ENCODE assay signal across 12 cellular contexts in the genomic region with DNA sequence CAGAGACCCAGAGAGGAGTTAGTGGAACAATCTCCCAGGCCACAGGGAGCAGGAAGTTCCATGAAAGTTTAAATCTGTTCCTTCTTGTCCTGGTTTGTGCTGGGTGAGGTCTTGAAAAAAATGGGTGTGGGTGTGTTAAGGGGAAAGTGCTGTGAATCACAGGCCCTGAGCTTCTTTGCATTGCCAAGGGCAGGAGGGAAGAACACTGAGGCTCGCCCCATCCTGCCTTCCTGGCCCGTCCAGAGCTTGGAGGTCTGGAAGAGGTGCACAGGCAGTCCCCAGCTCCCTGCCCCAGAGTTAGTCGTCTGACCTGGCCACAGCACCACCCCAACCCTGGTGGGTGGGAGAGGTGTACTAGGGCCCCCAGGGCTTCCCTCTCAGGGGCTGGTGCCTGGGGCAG. TPM values are rescaled to one million over a fixed set of nuclear protein-coding genes. Genes with fewer than 3 reads are reported as not detected.
DNase-seq lines count a peak whose midpoint lies in the region; FAIRE-seq and TF ChIP-seq lines count a peak whose summit lies in the region.
"Had no signal": no experiment of that assay in that cellular context is flagged by ENCODE, and none has a peak within 500 bp of the region (broad histone marks: within the 10 kb centered on the region; RNA-seq: fewer than 3 reads in every experiment).

No MANE protein-coding gene starts in this region.

- H3K4me3 ChIP-seq in brain microvascular endothelial cell (ENCODE audit: low read depth, low read length) (peak overlapping the region; percentile 83), keratinocyte (ENCODE audit: control insufficient read depth in 2 of 3, extremely low read depth in 1 of 3, insufficient read depth in 2 of 3, low read depth in 1 of 3, low read length in 3 of 3) (peak overlapping the region; percentile 47 to 93 (median 90)), transverse colon (no peak overlapping the region)

- 51% methylated on average over 3 of the region's 3 CpGs; no CpG with 5 or more reads in 1 of the 2 donors for WGBS in transverse colon (ENCODE audit: low coverage in 1 of 2), 2 donors

- H3K9me1 ChIP-seq in keratinocyte (ENCODE audit: control insufficient read depth, extremely low read depth, insufficient read depth, low read length) = no peaks in the 10 kb centered on the region

- H3K9me3 ChIP-seq in keratinocyte (ENCODE audit: control insufficient read depth, low read depth, low read length) (no peaks in the 10 kb centered on the region), transverse colon (no peaks in the 10 kb centered on the region)

- peak overlapping the region; percentile 94 for H3K4me2 ChIP-seq in keratinocyte (ENCODE audit: control insufficient read depth, extremely low read depth, insufficient read depth, low read depth, low read length)

- TF ChIP-seq POLR2A in transverse colon (IDR thresholded peaks at IDR 0.05) = peak; percentile 26

- DNase-seq in HPDE6-E6E7 (ENCODE audit: extremely low spot score) (peak; percentile 87), brain microvascular endothelial cell (no peak), keratinocyte (ENCODE audit: low read depth, low spot score) (peak; percentile 79), transverse colon (peak; percentile 72), NCI-H2196 treated with DMSO at 0.1 percent for 48 hours (lab: John Stamatoyannopoulos, UW; ENCODE audit: unreplicated experiment) (no peak), HTR-8/SVneo (ENCODE audit: insufficient read length, low spot score) (no peak)
- DNase-seq in activated CD4-positive, CD25-positive, alpha-beta regulatory T cell treated with anti-CD3 and anti-CD28 coated beads, Interleukin-2, amount 50 U/mL, for 72 hours = no peak
- DNase-seq: activated CD8-positive, alpha-beta memory T cell treated with anti-CD3 and anti-CD28 coated beads for 24 hours; DMS79 treated with DMSO at 0.1 percent for 48 hours; effector memory CD8-positive, alpha-beta T cell; naive thymus-derived CD8-positive, alpha-beta T cell; NCI-H1694 treated with DMSO at 0.1 percent for 48 hours had no signal

- H3K27ac ChIP-seq in brain microvascular endothelial cell = peak overlapping the region; percentile 75
- peak overlapping the region; percentile 92 for H3K27ac ChIP-seq in keratinocyte (ENCODE audit: control insufficient read depth, insufficient read depth, low read length)
- peak overlapping the region; percentile 87 to 89 (median 89) for H3K27ac ChIP-seq in transverse colon

- no peak overlapping the region for H2AFZ ChIP-seq in keratinocyte (ENCODE audit: control insufficient read depth, low read length)

- peak overlapping the region; percentile 87 for H3K9ac ChIP-seq in keratinocyte (ENCODE audit: control insufficient read depth, extremely low read depth, insufficient read depth, low read length)

- H3K36me3 ChIP-seq in brain microvascular endothelial cell (replicated peaks) = peaks cover 4% of the 10 kb centered on the region
- peaks cover 2 to 24% of the 10 kb centered on the region in 2 experiments for H3K36me3 ChIP-seq in keratinocyte (ENCODE audit: control insufficient read depth in 2 of 2, extremely low read depth in 1 of 2, insufficient read depth in 2 of 2, low read length in 2 of 2)
- no peaks in the 10 kb centered on the region for H3K36me3 ChIP-seq in transverse colon

- TF ChIP-seq CTCF in brain microvascular endothelial cell (IDR thresholded peaks at IDR 0.05; ENCODE audit: low read depth, low read length, missing control alignments) = no peak
- TF ChIP-seq CTCF in keratinocyte (optimal IDR thresholded peaks at IDR 0.05 in 1 of 3, IDR thresholded peaks at IDR 0.05 in 1 of 3, conservative IDR thresholded peaks at IDR 0.05 in 1 of 3; ENCODE audit: extremely low read depth in 1 of 3, insufficient read depth in 2 of 3, low read length in 3 of 3) = no peak
- no peak for TF ChIP-seq CTCF in transverse colon (IDR thresholded peaks at IDR 0.05)

- in situ Hi-C loops in brain microvascular endothelial cell (cut with HindIII; ENCODE audit: low pct_ligation_motif_present, low sequenced_read_pairs) (no loop called here), transverse colon (cut with MboI; ENCODE audit: low pct_ligation_motif_present in 1 of 4, low pct_unique_long_range_greater_than_20kb in 1 of 4, low sequenced_read_pairs in 3 of 4) (loop anchor here in 3 of 4 donors (10.0 to 25.0 kb wide), 2 partner anchors 47 to 110 kb away; partner anchors contain the start of genes TTC19 (in 2 of the 3) and ZSWIM7 (in 2 of the 3))

- H3K79me2 ChIP-seq in keratinocyte (ENCODE audit: control insufficient read depth, insufficient read depth, low read length) = peaks cover 68% of the 10 kb centered on the region

- H3K27me3 ChIP-seq in brain microvascular endothelial cell (replicated peaks) (no peaks in the 10 kb centered on the region), keratinocyte (ENCODE audit: control insufficient read depth, extremely low read depth, insufficient read depth, low read length) (no peaks in the 10 kb centered on the region), transverse colon (peaks cover 10% of the 10 kb centered on the region)

- H3K4me1 ChIP-seq in keratinocyte (ENCODE audit: control insufficient read depth, extremely low read depth, insufficient read depth, low read length) (peaks cover 36% of the 10 kb centered on the region), transverse colon (peaks cover 0 to 52% (median 44%) of the 10 kb centered on the region in 4 donors)

- FAIRE-seq in keratinocyte (lab: Jason Lieb, UNC) (peak; percentile 89), HTR-8/SVneo (lab: Jason Lieb, UNC) (no peak)

- dilution Hi-C loops in keratinocyte (cut with MboI; ENCODE audit: extremely low pct_ligation_motif_present, low sequenced_read_pairs) = no loop called here

- H4K20me1 ChIP-seq in keratinocyte (ENCODE audit: control insufficient read depth, extremely low read depth, insufficient read depth, low read length) = no peaks in the 10 kb centered on the region

- TF ChIP-seq EP300 in transverse colon (IDR thresholded peaks at IDR 0.05; ENCODE audit: low read depth) = no peak

- intact Hi-C loops in transverse colon (cut with DNase I; ENCODE audit: low total_unique reads) = no loop called here

RNA-seq across cellular contexts. Expression of gene ADORA2B, which starts 2.4 kb away (rescaled TPM):
- polyA plus RNA-seq in keratinocyte = 43.8 to 50.0 TPM (median 47.1 TPM) in 3 replicates
- 3.1 TPM for polyA plus RNA-seq in keratinocyte (2011; ENCODE audit: low read depth)
- 29.8 and 33.5 TPM in 2 replicates for polyA plus RNA-seq in keratinocyte (2011; cell fraction: cytosol; rRNA removed)
- polyA plus RNA-seq in keratinocyte (2011; cell fraction: nucleus; rRNA removed) = 49.0 and 54.2 TPM in 2 replicates
- polyA plus RNA-seq in keratinocyte (2012; ENCODE audit: low replicate concordance) = 12.0 and 33.5 TPM in 2 replicates
- polyA minus RNA-seq in keratinocyte = 32.3 to 42.4 TPM (median 41.9 TPM) in 3 replicates
- polyA minus RNA-seq in keratinocyte (2011; cell fraction: cytosol; rRNA and poly(A)+ RNA removed) = 39.5 TPM
- 32.8 and 46.5 TPM in 2 replicates for polyA minus RNA-seq in keratinocyte (2011; cell fraction: nucleus; rRNA and poly(A)+ RNA removed)
- total RNA-seq in transverse colon = 10 to 100 TPM; 41.4 to 68.9 (median 52.0) TPM
- total RNA-seq: naive thymus-derived CD8-positive, alpha-beta T cell had no signal

RNA-seq across cellular contexts. Expression of gene ZSWIM7, which starts 52.2 kb away (rescaled TPM):
- polyA plus RNA-seq in keratinocyte = 41.9 to 47.1 TPM (median 43.4 TPM) in 3 replicates
- polyA plus RNA-seq in keratinocyte (2011; ENCODE audit: low read depth) = 49.8 TPM
- polyA plus RNA-seq in keratinocyte (2011; cell fraction: cytosol; rRNA removed) = 34.4 and 47.7 TPM in 2 replicates
- polyA plus RNA-seq in keratinocyte (2011; cell fraction: nucleus; rRNA removed) = 20.4 and 25.9 TPM in 2 replicates
- polyA plus RNA-seq in keratinocyte (2012; ENCODE audit: low replicate concordance) = 21.6 and 37.5 TPM in 2 replicates
- 7.3 to 20.1 TPM (median 19.1 TPM) in 3 replicates for polyA minus RNA-seq in keratinocyte
- 31.7 TPM for polyA minus RNA-seq in keratinocyte (2011; cell fraction: cytosol; rRNA and poly(A)+ RNA removed)
- polyA minus RNA-seq in keratinocyte (2011; cell fraction: nucleus; rRNA and poly(A)+ RNA removed) = 1.5 and 6.3 TPM in 2 replicates
- 10 to 100 TPM in 3 of 4 donors, 1 to 10 TPM in 1; 3.6 to 19.5 (median 18.6) TPM for total RNA-seq in transverse colon

RNA-seq across cellular contexts. Expression of gene TTC19, which starts 52.3 kb away (rescaled TPM):
- 7.1 to 14.3 TPM (median 8.3 TPM) in 3 replicates for polyA plus RNA-seq in keratinocyte
- 21.4 TPM for polyA plus RNA-seq in keratinocyte (2011; ENCODE audit: low read depth)
- polyA plus RNA-seq in keratinocyte (2011; cell fraction: cytosol; rRNA removed) = 10.2 and 12.3 TPM in 2 replicates
- 23.6 and 25.3 TPM in 2 replicates for polyA plus RNA-seq in keratinocyte (2011; cell fraction: nucleus; rRNA removed)
- 24.5 and 29.2 TPM in 2 replicates for polyA plus RNA-seq in keratinocyte (2012; ENCODE audit: low replicate concordance)
- polyA minus RNA-seq in keratinocyte = 3.9 to 16.3 TPM (median 9.0 TPM) in 3 replicates
- 13.4 TPM for polyA minus RNA-seq in keratinocyte (2011; cell fraction: cytosol; rRNA and poly(A)+ RNA removed)
- 25.6 and 29.1 TPM in 2 replicates for polyA minus RNA-seq in keratinocyte (2011; cell fraction: nucleus; rRNA and poly(A)+ RNA removed)
- 100 to 1,000 TPM in 3 of 4 donors, 10 to 100 TPM in 1; 65.3 to 371 (median 187) TPM for total RNA-seq in transverse colon

Comparison
In these comparisons a context has a peak if more than half of its experiments do, and no peak if none do; other contexts are left out.
1. DNase-seq: peak in HPDE6-E6E7 (single experiment), keratinocyte (single experiment) and transverse colon (single experiment); none in brain microvascular endothelial cell (single experiment), NCI-H2196 treated with DMSO at 0.1 percent for 48 hours (single experiment), HTR-8/SVneo (single experiment) and activated CD4-positive, CD25-positive, alpha-beta regulatory T cell treated with anti-CD3 and anti-CD28 coated beads, Interleukin-2, amount 50 U/mL, for 72 hours (single experiment).
2. H3K4me3 ChIP-seq: peak in brain microvascular endothelial cell (single experiment) and keratinocyte (3 of 3); none in transverse colon (0 of 4).
3. Peak in every context shown above with its lines, with median percentiles within 50 percentile points of each other: H3K27ac ChIP-seq.